18 cellular contexts compared by ENCODE assay signal in the genomic region with DNA sequence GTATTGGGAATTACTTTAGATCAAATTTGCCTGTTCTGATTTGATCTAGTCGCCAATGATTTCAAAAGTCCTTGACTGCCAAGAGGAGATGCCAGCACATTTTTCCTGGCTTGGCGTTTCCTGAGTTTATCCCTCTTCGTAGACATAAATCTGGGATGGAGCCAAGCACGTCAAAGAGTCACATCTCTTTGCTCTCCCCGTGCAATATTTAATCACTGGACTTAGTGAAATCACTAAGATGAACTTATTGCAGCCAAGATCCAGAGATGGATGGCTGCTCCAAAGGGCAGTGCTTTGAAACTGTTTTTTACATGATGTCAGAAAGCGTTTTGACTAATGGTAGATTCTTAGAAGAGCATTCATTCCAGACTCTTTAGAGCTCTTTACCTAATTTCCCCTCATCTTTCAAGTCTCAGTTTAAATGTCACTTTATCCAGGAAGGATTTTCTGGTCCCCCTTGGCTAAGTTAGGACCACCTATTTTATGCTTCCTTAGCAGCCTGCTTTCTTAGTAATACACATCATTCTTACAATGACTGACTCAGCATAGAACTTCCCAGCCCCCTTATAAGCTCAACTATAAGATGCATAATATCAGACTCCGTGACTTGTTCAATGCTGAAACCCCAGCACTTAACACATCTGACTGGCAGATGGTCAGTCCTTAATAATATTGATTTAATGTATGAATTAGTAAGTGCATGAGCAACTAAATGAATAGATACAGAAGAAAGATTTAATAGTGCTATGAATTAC.
DNase-seq lines count a peak whose midpoint lies in the region; ATAC-seq, FAIRE-seq and TF ChIP-seq lines count a peak whose summit lies in the region.
"Had no signal": no experiment of that assay in that cellular context is flagged by ENCODE, and none has a peak within 500 bp of the region (broad histone marks: within the 10 kb centered on the region; RNA-seq: fewer than 3 reads in every experiment).

No MANE protein-coding gene starts in this region.

- WGBS in testis, 2 donors: 54 to 63% methylated on average over 7 of the region's 7 CpGs

- no peak for TF ChIP-seq POLR2A in testis (IDR thresholded peaks at IDR 0.05)

- intact Hi-C loops in testis (cut with DNase I; ENCODE audit: low total_unique reads): no loop called here

- H3K4me3 ChIP-seq in MG63 (no peak overlapping the region), skeletal muscle cell (ENCODE audit: low read depth, low read length) (no peak overlapping the region), testis (no peak overlapping the region), HAP-1 (no peak overlapping the region)
- H3K4me3 ChIP-seq: ovary had no signal

- FAIRE-seq in D721Med (lab: Jason Lieb, UNC): peak; percentile 88
- FAIRE-seq: colon had no signal

- ATAC-seq in HG03196 (IDR thresholded peaks at IDR 0.05; ENCODE audit: unreplicated experiment): no peak
- no peak for ATAC-seq in HG03139 (IDR thresholded peaks at IDR 0.05; ENCODE audit: unreplicated experiment)

- H3K36me3 ChIP-seq in MG63: no peaks in the 10 kb centered on the region
- no peaks in the 10 kb centered on the region for H3K36me3 ChIP-seq in testis (ENCODE audit: low read depth, missing control alignments)
- H3K36me3 ChIP-seq in HAP-1 (replicated peaks): no peaks in the 10 kb centered on the region
- H3K36me3 ChIP-seq: ovary had no signal

- H3K4me1 ChIP-seq in testis (no peaks in the 10 kb centered on the region), HAP-1 (no peaks in the 10 kb centered on the region)

- no peak overlapping the region for H3K27ac ChIP-seq in testis
- H3K27ac ChIP-seq: C4-2B, ovary had no signal

- DNase-seq in D721Med (ENCODE audit: insufficient read length, low spot score) (no peak), MG63 (peak; percentile 91), fibroblast of gingiva (ENCODE audit: low read depth) (peak; percentile 88), skeletal muscle cell (ENCODE audit: low read depth) (peak; percentile 47), testis (no peak), HAP-1 (ENCODE audit: low spot score in 2 of 2) (no peak)
- DNase-seq: activated B cell treated with CpG ODN at 0.5 μM for 24 hours, activated gamma-delta T cell, aorta, DMS79, glutamatergic neuron, NCI-H2227 treated with DMSO at 0.1 percent for 48 hours, ovary, SHP77 had no signal

- in situ Hi-C loops in HAP-1 (cut with MboI; ENCODE audit: low sequenced_read_pairs): no loop called here

- TF ChIP-seq CTCF in D721Med (IDR thresholded peaks at IDR 0.05; ENCODE audit: insufficient read depth, missing control alignments) (no peak), testis (IDR thresholded peaks at IDR 0.05) (no peak)

- H3K9me3 ChIP-seq in MG63 (no peaks in the 10 kb centered on the region), testis (no peaks in the 10 kb centered on the region), HAP-1 (no peaks in the 10 kb centered on the region)
- H3K9me3 ChIP-seq: ovary had no signal

- H3K27me3 ChIP-seq in MG63 (no peaks in the 10 kb centered on the region), testis (no peaks in the 10 kb centered on the region), HAP-1 (ENCODE audit: low read depth) (peaks cover 5% of the 10 kb centered on the region)
- H3K27me3 ChIP-seq: ovary had no signal

Comparison
In these comparisons a context has a peak if more than half of its experiments do, and no peak if none do; other contexts are left out.
1. DNase-seq: peak in MG63 (single experiment), fibroblast of gingiva (single experiment) and skeletal muscle cell (single experiment); none in D721Med (single experiment), testis (single experiment) and HAP-1 (0 of 2).